Comparison of ENCODE assay signal across 18 cellular contexts in the genomic region with DNA sequence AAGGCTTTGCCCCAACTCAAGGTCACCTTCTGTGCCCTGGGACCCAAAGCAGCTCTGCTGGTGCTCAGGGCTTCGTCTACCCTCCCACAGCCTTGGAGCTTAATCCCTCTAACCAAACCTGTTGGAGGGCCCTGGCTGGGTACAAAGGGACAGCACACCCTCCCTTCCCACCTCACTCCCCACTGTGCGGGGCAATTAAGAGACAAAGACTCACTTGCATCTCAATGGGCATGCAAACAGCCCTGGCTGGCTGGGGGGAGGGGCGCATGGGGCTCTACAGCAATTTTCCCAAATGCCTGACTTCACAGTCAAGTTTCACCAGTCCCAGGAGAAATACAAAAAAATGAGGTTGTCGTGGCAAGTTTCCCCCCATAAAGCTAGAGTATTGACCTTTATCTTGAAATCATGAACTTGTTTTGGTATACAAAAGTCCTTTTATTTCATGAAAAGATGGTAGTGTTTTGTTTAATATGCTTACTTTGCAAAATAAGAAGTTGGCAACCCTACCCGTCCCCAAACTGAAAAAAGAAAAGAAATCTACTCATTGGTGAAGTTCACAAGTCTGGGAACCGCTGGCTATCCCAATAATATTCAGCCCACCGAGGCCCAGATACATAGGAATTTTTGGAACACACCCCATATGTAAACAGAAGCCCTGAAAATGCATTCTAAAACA. TPM values are rescaled to one million over a fixed set of nuclear protein-coding genes. Genes with fewer than 3 reads are reported as not detected.
A peak's percentile ranks its signal among the peaks of the same experiment; 100 is the strongest.
DNase-seq lines count a peak whose midpoint lies in the region; ATAC-seq and TF ChIP-seq lines count a peak whose summit lies in the region.
"Had no signal": no experiment of that assay in that cellular context is flagged by ENCODE, and none has a peak within 500 bp of the region (broad histone marks: within the 10 kb centered on the region; RNA-seq: fewer than 3 reads in every experiment).

No MANE protein-coding gene starts in this region.

- H3K9me3 Mint-ChIP-seq in glutamatergic neuron (ENCODE audit: unreplicated experiment) (peaks cover 3% of the 10 kb centered on the region), neural progenitor cell (peaks cover 7% of the 10 kb centered on the region)
- H3K9me3 Mint-ChIP-seq: natural killer cell had no signal

- H2AFZ ChIP-seq in neural progenitor cell (replicated peaks): no peak overlapping the region

- H3K4me1 ChIP-seq in neural progenitor cell: peaks cover 9% of the 10 kb centered on the region
- no peaks in the 10 kb centered on the region for H3K4me1 ChIP-seq in ovary (ENCODE audit: insufficient read depth)
- H3K4me1 ChIP-seq: upper lobe of right lung had no signal

- TF ChIP-seq EP300 in ovary (IDR thresholded peaks at IDR 0.05): no peak

- DNase-seq in NCI-H1436 (lab: John Stamatoyannopoulos, UW) (peak; percentile 20), NCI-H1436 treated with DMSO at 0.1 percent for 48 hours (lab: John Stamatoyannopoulos, UW) (no peak), NCI-H510A (lab: John Stamatoyannopoulos, UW) (peak; percentile 76), glutamatergic neuron (peak; percentile 16), neural progenitor cell (ENCODE audit: low spot score) (peak; percentile 66), ovary (no peak)
- DNase-seq in activated naive CD4-positive, alpha-beta T cell (lab: John Stamatoyannopoulos, UW): no peak
- DNase-seq: activated CD4-positive, alpha-beta T cell treated with anti-CD3 and anti-CD28 coated beads for 36 hours; body of pancreas; natural killer cell; NCI-H2171 treated with DMSO at 0.1 percent for 48 hours; stimulated activated CD4-positive, alpha-beta T cell treated with anti-CD3 and anti-CD28 coated beads, Interleukin-2, amount 100 ng/mL, for 48 hours; stomach; upper lobe of right lung had no signal

- no peak for TF ChIP-seq CTCF in glutamatergic neuron (IDR thresholded peaks at IDR 0.05; ENCODE audit: partially characterized antibody, unreplicated experiment)
- no peak for TF ChIP-seq CTCF in neural progenitor cell (IDR thresholded peaks at IDR 0.05)
- no peak for TF ChIP-seq CTCF in ovary (IDR thresholded peaks at IDR 0.05)

- intact Hi-C loops in ovary (cut with DNase I): no loop called here

- no peak for TF ChIP-seq POLR2A in ovary (IDR thresholded peaks at IDR 0.05)

- peaks cover 32% of the 10 kb centered on the region for H3K27me3 ChIP-seq in neural progenitor cell
- H3K27me3 ChIP-seq in ovary: no peaks in the 10 kb centered on the region
- H3K27me3 ChIP-seq: body of pancreas, stomach, upper lobe of right lung had no signal

- H3K4me3 Mint-ChIP-seq in glutamatergic neuron (ENCODE audit: unreplicated experiment) (no peak overlapping the region), neural progenitor cell (no peak overlapping the region)
- H3K4me3 Mint-ChIP-seq: activated CD4-positive, alpha-beta T cell treated with anti-CD3 and anti-CD28 coated beads for 36 hours; natural killer cell had no signal

- peaks cover 18% of the 10 kb centered on the region for H3F3A ChIP-seq in neural progenitor cell (ENCODE audit: low read depth)

- H3K79me2 ChIP-seq in neural progenitor cell (ENCODE audit: low read depth): peaks cover 4% of the 10 kb centered on the region

- ATAC-seq in GM21381 (IDR thresholded peaks at IDR 0.05; ENCODE audit: unreplicated experiment): no peak
- ATAC-seq: activated CD4-positive, alpha-beta T cell treated with anti-CD3 and anti-CD28 coated beads for 36 hours; body of pancreas; natural killer cell; upper lobe of right lung had no signal

- H3K9me3 ChIP-seq in neural progenitor cell (ENCODE audit: low read depth) (no peaks in the 10 kb centered on the region), ovary (no peaks in the 10 kb centered on the region)
- H3K9me3 ChIP-seq: body of pancreas, stomach, upper lobe of right lung had no signal

- peaks cover under 1% of the 10 kb centered on the region for H4K20me1 ChIP-seq in neural progenitor cell (ENCODE audit: low read depth)
- H4K20me1 ChIP-seq: BLaER1 treated with 17β-estradiol and CSF1 and Interleukin-3, amounts not matched to agents 10 nM and 100 nM had no signal

- H3K27me3 Mint-ChIP-seq in glutamatergic neuron (ENCODE audit: unreplicated experiment) (no peaks in the 10 kb centered on the region), neural progenitor cell (ENCODE audit: insufficient read depth, low read depth) (peaks cover 12% of the 10 kb centered on the region)
- H3K27me3 Mint-ChIP-seq: activated CD4-positive, alpha-beta T cell treated with anti-CD3 and anti-CD28 coated beads for 36 hours had no signal

- H3K36me3 ChIP-seq in neural progenitor cell (no peaks in the 10 kb centered on the region), ovary (no peaks in the 10 kb centered on the region)
- H3K36me3 ChIP-seq: BLaER1 treated with 17β-estradiol and CSF1 and Interleukin-3, amounts not matched to agents 10 nM and 100 nM; stomach; upper lobe of right lung had no signal

- H3K27ac Mint-ChIP-seq in glutamatergic neuron (ENCODE audit: unreplicated experiment) (no peak overlapping the region), neural progenitor cell (no peak overlapping the region)
- H3K27ac Mint-ChIP-seq: activated CD4-positive, alpha-beta T cell treated with anti-CD3 and anti-CD28 coated beads for 36 hours; natural killer cell had no signal

- H3K9ac ChIP-seq in neural progenitor cell: no peak overlapping the region
- H3K9ac ChIP-seq: BLaER1 treated with 17β-estradiol and CSF1 and Interleukin-3, amounts not matched to agents 10 nM and 100 nM; KMS-11 had no signal

- no peak overlapping the region for H3K4me3 ChIP-seq in neural progenitor cell
- H3K4me3 ChIP-seq in ovary: no peak overlapping the region
- H3K4me3 ChIP-seq: BLaER1 treated with 17β-estradiol and CSF1 and Interleukin-3, amounts not matched to agents 10 nM and 100 nM; body of pancreas; stomach; upper lobe of right lung had no signal

- peak overlapping the region; percentile 65 for H3K4me2 ChIP-seq in neural progenitor cell
- H3K4me2 ChIP-seq: BLaER1 treated with 17β-estradiol and CSF1 and Interleukin-3, amounts not matched to agents 10 nM and 100 nM; KMS-11 had no signal

- H3K4me1 Mint-ChIP-seq in glutamatergic neuron (ENCODE audit: low read depth, unreplicated experiment) (peaks cover 13% of the 10 kb centered on the region), neural progenitor cell (peaks cover 12% of the 10 kb centered on the region)

- H3K27ac ChIP-seq in neural progenitor cell (no peak overlapping the region), ovary (no peak overlapping the region)
- H3K27ac ChIP-seq: BLaER1 treated with 17β-estradiol and CSF1 and Interleukin-3, amounts not matched to agents 10 nM and 100 nM; body of pancreas; HL-60; KMS-11; stomach; upper lobe of right lung had no signal

- WGBS in ovary, 3 donors: 24 to 30% (median 29%) methylated on average over 7 of the region's 7 CpGs

- H3K36me3 Mint-ChIP-seq in glutamatergic neuron (ENCODE audit: unreplicated experiment) (no peaks in the 10 kb centered on the region), neural progenitor cell (no peaks in the 10 kb centered on the region)
- H3K36me3 Mint-ChIP-seq: natural killer cell had no signal

RNA-seq across cellular contexts. Expression of a gene that starts 4.1 kb away (rescaled TPM):
- total RNA-seq in glutamatergic neuron (ENCODE audit: unreplicated experiment) (49.9 TPM), neural progenitor cell (ENCODE audit: low replicate concordance) (24.7 and 48.1 TPM in 2 replicates), ovary (10 to 100 TPM; 38.7 to 60.3 (median 53.0) TPM)
- polyA plus RNA-seq in ovary: 10 to 100 TPM; 41.1 to 64.6 TPM

Comparison
In these comparisons a context has a peak if more than half of its experiments do, and no peak if none do; other contexts are left out.
1. DNase-seq: peak in NCI-H1436 (single experiment), NCI-H510A (single experiment), glutamatergic neuron (single experiment) and neural progenitor cell (single experiment); none in NCI-H1436 treated with DMSO at 0.1 percent for 48 hours (single experiment), ovary (0 of 5) and activated naive CD4-positive, alpha-beta T cell (0 of 4).